8 cellular contexts compared by ENCODE assay signal in genomic region chr3:112560330-112560729, GRCh38. TPM values are rescaled to one million over a fixed set of nuclear protein-coding genes. Genes with fewer than 3 reads are reported as not detected.
DNase-seq lines count a peak whose midpoint lies in the region; ATAC-seq and TF ChIP-seq lines count a peak whose summit lies in the region.

No MANE protein-coding gene starts in this region.

- DNase-seq in GM06990 (ENCODE audit: extremely low read depth, insufficient read length): no peak
- DNase-seq in Peyer's patch: no peak
- DNase-seq in erythroblast (lab: John Stamatoyannopoulos, UW): peak; percentile 35 to 51
- DNase-seq in progenitor cell of endocrine pancreas (ENCODE audit: low spot score, unreplicated experiment): no peak
- DNase-seq in retina: no peak
- no peak for DNase-seq in activated CD4-positive, alpha-beta T cell treated with anti-CD3 and anti-CD28 coated beads, Interleukin-2, amount 50 U/mL, for 1 hour

- TF ChIP-seq CTCF in GM06990 (IDR thresholded peaks at IDR 0.05; ENCODE audit: insufficient read depth, low read length, poor library complexity, severe bottlenecking) (no peak), Peyer's patch (IDR thresholded peaks at IDR 0.05) (no peak), progenitor cell of endocrine pancreas (IDR thresholded peaks at IDR 0.05; ENCODE audit: unreplicated experiment) (no peak)

- peaks cover 21% of the 10 kb centered on the region for H3K4me1 Mint-ChIP-seq in progenitor cell of endocrine pancreas (ENCODE audit: low read depth)

- H3K4me3 ChIP-seq in GM06990 (replicated peaks; ENCODE audit: low read depth, low read length): peak overlapping the region; percentile 97
- H3K4me3 ChIP-seq in Peyer's patch: peak overlapping the region; percentile 66 to 90 (median 76)

- no peak for TF ChIP-seq POLR2A in Peyer's patch (IDR thresholded peaks at IDR 0.05)
- no peak for TF ChIP-seq POLR2A in erythroblast (IDR thresholded peaks at IDR 0.05; ENCODE audit: low read length)

- H3K27me3 ChIP-seq in GM06990 (replicated peaks; ENCODE audit: control insufficient read depth, insufficient read depth, low read length): no peaks in the 10 kb centered on the region
- no peaks in the 10 kb centered on the region for H3K27me3 ChIP-seq in Peyer's patch

- peaks cover 0 to 33% (median 0%) of the 10 kb centered on the region in 4 donors for H3K4me1 ChIP-seq in Peyer's patch

- H3K36me3 ChIP-seq in GM06990 (ENCODE audit: control insufficient read depth, insufficient read depth, low read length) (peaks cover 2% of the 10 kb centered on the region; the same call in 1 of the 2 replicates), Peyer's patch (peaks cover 0 to 7% (median 0%) of the 10 kb centered on the region in 3 donors)

- peaks cover 7% of the 10 kb centered on the region for H3K36me3 Mint-ChIP-seq in progenitor cell of endocrine pancreas (ENCODE audit: insufficient read depth)

- no peaks in the 10 kb centered on the region for H3K27me3 Mint-ChIP-seq in progenitor cell of endocrine pancreas

- H3K27ac Mint-ChIP-seq in progenitor cell of endocrine pancreas: peak overlapping the region; percentile 96

- H3K9me3 Mint-ChIP-seq in progenitor cell of endocrine pancreas (ENCODE audit: low read depth): no peaks in the 10 kb centered on the region

- peak overlapping the region in 2 of 4 donors; percentile 95 to 98 for H3K27ac ChIP-seq in Peyer's patch

- peak overlapping the region; percentile 92 for H3K4me3 Mint-ChIP-seq in progenitor cell of endocrine pancreas (ENCODE audit: low read depth)

- no peaks in the 10 kb centered on the region for H3K9me3 ChIP-seq in Peyer's patch

- no peak for ATAC-seq in GM18858 (IDR thresholded peaks at IDR 0.05; ENCODE audit: unreplicated experiment)
- ATAC-seq in GM18502 (IDR thresholded peaks at IDR 0.05; ENCODE audit: poor library complexity, unreplicated experiment): no peak

RNA-seq across cellular contexts. Expression of gene ATG3, which starts 1.4 kb away (rescaled TPM):
- total RNA-seq in Peyer's patch (10 to 100 TPM; 52.0 to 86.3 (median 56.4) TPM), progenitor cell of endocrine pancreas (26.9 and 30.8 TPM in 2 replicates)

RNA-seq across cellular contexts. Expression of gene SLC35A5, which starts 1.5 kb away (rescaled TPM):
- total RNA-seq in Peyer's patch (10 to 100 TPM in 3 of 4 donors, 1 to 10 TPM in 1; 9.9 to 57.1 (median 31.0) TPM), progenitor cell of endocrine pancreas (33.8 and 36.8 TPM in 2 replicates)

Comparison
In these comparisons a context has a peak if more than half of its experiments do, and no peak if none do; other contexts are left out.
1. DNase-seq: peak in erythroblast (2 of 2); none in GM06990 (single experiment), Peyer's patch (0 of 3), progenitor cell of endocrine pancreas (single experiment), retina (single experiment) and activated CD4-positive, alpha-beta T cell treated with anti-CD3 and anti-CD28 coated beads, Interleukin-2, amount 50 U/mL, for 1 hour (single experiment).